Comparison of ENCODE assay signal across 9 cellular contexts in genomic region chr1:150874455-150875196, GRCh38. TPM values are rescaled to one million over a fixed set of nuclear protein-coding genes. Genes with fewer than 3 reads are reported as not detected.
DNase-seq lines count a peak whose midpoint lies in the region; ATAC-seq, FAIRE-seq and TF ChIP-seq lines count a peak whose summit lies in the region.
"Had no signal": no experiment of that assay in that cellular context is flagged by ENCODE, and none has a peak within 500 bp of the region (broad histone marks: within the 10 kb centered on the region; RNA-seq: fewer than 3 reads in every experiment).

No MANE protein-coding gene starts in this region.

- no peaks in the 10 kb centered on the region for H3K9me3 Mint-ChIP-seq in activated T-helper 2 cell treated with anti-CD3 and anti-CD28 coated beads, Interferon-gamma antibody, Interleukin-2, Interleukin-4, amounts not matched to agents 10 μg/mL and 5 μg/mL and 100 μg/mL, durations not matched to agents 14 hours and 24 hours and 36 hours

- peaks cover 0 to 8% of the 10 kb centered on the region in 2 donors for H3K4me1 ChIP-seq in kidney (ENCODE audit: control insufficient read depth in 1 of 2, insufficient read depth in 1 of 2, low read depth in 1 of 2, low read length in 2 of 2)

- H3K9me3 ChIP-seq in kidney (ENCODE audit: control insufficient read depth in 1 of 2, low read length in 2 of 2): no peaks in the 10 kb centered on the region

- H3K4me3 Mint-ChIP-seq in activated T-helper 2 cell treated with anti-CD3 and anti-CD28 coated beads, Interferon-gamma antibody, Interleukin-2, Interleukin-4, amounts not matched to agents 10 μg/mL and 5 μg/mL and 100 μg/mL, durations not matched to agents 14 hours and 24 hours and 36 hours (ENCODE audit: low read depth): peak overlapping the region; percentile 95

- TF ChIP-seq CTCF in kidney (IDR thresholded peaks at IDR 0.05; ENCODE audit: borderline replicate concordance, extremely low read depth, insufficient read depth): no peak

- DNase-seq in NCI-H82 (lab: John Stamatoyannopoulos, UW) (peak; percentile 45), NCI-H82 treated with DMSO at 0.1 percent for 48 hours (lab: John Stamatoyannopoulos, UW; ENCODE audit: unreplicated experiment) (no peak), kidney (no peak), superior temporal gyrus (ENCODE audit: extremely low spot score) (peak; percentile 33)
- no peak for DNase-seq in activated T-helper 2 cell treated with anti-CD3 and anti-CD28 coated beads, Interferon-gamma antibody, Interleukin-2, Interleukin-4, amounts not matched to agents 10 μg/mL and 5 μg/mL and 100 μg/mL, durations not matched to agents 14 hours and 24 hours and 36 hours (ENCODE audit: low spot score)
- no peak for DNase-seq in stimulated activated CD4-positive, alpha-beta T cell treated with anti-CD3 and anti-CD28 coated beads, Interleukin-1b, Interleukin-23, amount 100 ng/mL, for 48 hours

- no peaks in the 10 kb centered on the region for H3K36me3 ChIP-seq in kidney (ENCODE audit: control insufficient read depth in 1 of 2, insufficient read depth in 2 of 2, low read length in 2 of 2)

- peak overlapping the region; percentile 81 to 90 for H3K4me3 ChIP-seq in kidney (ENCODE audit: low read length in 2 of 2)

- no peaks in the 10 kb centered on the region for H3K27me3 Mint-ChIP-seq in activated T-helper 2 cell treated with anti-CD3 and anti-CD28 coated beads, Interferon-gamma antibody, Interleukin-2, Interleukin-4, amounts not matched to agents 10 μg/mL and 5 μg/mL and 100 μg/mL, durations not matched to agents 14 hours and 24 hours and 36 hours (ENCODE audit: low read depth)

- intact Hi-C loops in activated T-helper 2 cell treated with anti-CD3 and anti-CD28 coated beads, Interferon-gamma antibody, Interleukin-2, Interleukin-4, amounts not matched to agents 10 μg/mL and 5 μg/mL and 100 μg/mL, durations not matched to agents 14 hours and 24 hours and 36 hours (cut with micrococcal nuclease): loop anchor here (5.0 kb wide), 1 partner anchor 32 kb away; no protein-coding TSS in a partner anchor
- intact Hi-C loops in kidney (cut with DNase I): no loop called here

- H3K36me3 Mint-ChIP-seq in activated T-helper 2 cell treated with anti-CD3 and anti-CD28 coated beads, Interferon-gamma antibody, Interleukin-2, Interleukin-4, amounts not matched to agents 10 μg/mL and 5 μg/mL and 100 μg/mL, durations not matched to agents 14 hours and 24 hours and 36 hours (ENCODE audit: low read depth): peaks cover 34% of the 10 kb centered on the region

- H3K4me1 Mint-ChIP-seq in activated T-helper 2 cell treated with anti-CD3 and anti-CD28 coated beads, Interferon-gamma antibody, Interleukin-2, Interleukin-4, amounts not matched to agents 10 μg/mL and 5 μg/mL and 100 μg/mL, durations not matched to agents 14 hours and 24 hours and 36 hours (ENCODE audit: low read depth): peaks cover 27% of the 10 kb centered on the region

- H3K27ac ChIP-seq in kidney (ENCODE audit: low read depth in 2 of 2, low read length in 2 of 2): peak overlapping the region; percentile 45 to 95
- H3K27ac ChIP-seq: C4-2B had no signal

- no peak for FAIRE-seq in kidney (lab: Jason Lieb, UNC)

- peak overlapping the region; percentile 87 to 91 for H3K9ac ChIP-seq in kidney (ENCODE audit: low read length in 2 of 2)

- peak overlapping the region; percentile 73 for H3K27ac Mint-ChIP-seq in activated T-helper 2 cell treated with anti-CD3 and anti-CD28 coated beads, Interferon-gamma antibody, Interleukin-2, Interleukin-4, amounts not matched to agents 10 μg/mL and 5 μg/mL and 100 μg/mL, durations not matched to agents 14 hours and 24 hours and 36 hours

- ATAC-seq in GM18517 (IDR thresholded peaks at IDR 0.05; ENCODE audit: unreplicated experiment): no peak
- ATAC-seq in activated CD4-positive, CD25-positive, alpha-beta regulatory T cell treated with anti-CD3 and anti-CD28 coated beads, Interleukin-2, amount 50 U/mL, for 24 hours: no peak

RNA-seq across cellular contexts. Expression of gene ARNT, which starts 1.8 kb away (rescaled TPM):
- 38.5 and 40.4 TPM in 2 replicates for total RNA-seq in activated T-helper 2 cell treated with anti-CD3 and anti-CD28 coated beads, Interferon-gamma antibody, Interleukin-2, Interleukin-4, amounts not matched to agents 10 μg/mL and 5 μg/mL and 100 μg/mL, durations not matched to agents 14 hours and 24 hours and 36 hours
- total RNA-seq in kidney: 46.0 TPM
- polyA plus RNA-seq in kidney (ENCODE audit: insufficient read depth, low read depth, low replicate concordance): 13.0 TPM

RNA-seq across cellular contexts. Expression of gene CTXND2, which starts 12.3 kb away (rescaled TPM):
- total RNA-seq in activated T-helper 2 cell treated with anti-CD3 and anti-CD28 coated beads, Interferon-gamma antibody, Interleukin-2, Interleukin-4, amounts not matched to agents 10 μg/mL and 5 μg/mL and 100 μg/mL, durations not matched to agents 14 hours and 24 hours and 36 hours: not detected in 2 replicates
- total RNA-seq in kidney: not detected
- polyA plus RNA-seq in kidney (ENCODE audit: insufficient read depth, low read depth, low replicate concordance): not detected

RNA-seq across cellular contexts. Expression of gene SETDB1, which starts 51.5 kb away (rescaled TPM):
- 60.9 and 61.1 TPM in 2 replicates for total RNA-seq in activated T-helper 2 cell treated with anti-CD3 and anti-CD28 coated beads, Interferon-gamma antibody, Interleukin-2, Interleukin-4, amounts not matched to agents 10 μg/mL and 5 μg/mL and 100 μg/mL, durations not matched to agents 14 hours and 24 hours and 36 hours
- total RNA-seq in kidney: 51.6 TPM
- polyA plus RNA-seq in kidney (ENCODE audit: insufficient read depth, low read depth, low replicate concordance): 12.1 TPM

Comparison
In these comparisons a context has a peak if more than half of its experiments do, and no peak if none do; other contexts are left out.
1. DNase-seq: peak in NCI-H82 (single experiment) and superior temporal gyrus (single experiment); none in NCI-H82 treated with DMSO at 0.1 percent for 48 hours (single experiment), activated T-helper 2 cell treated with anti-CD3 and anti-CD28 coated beads, Interferon-gamma antibody, Interleukin-2, Interleukin-4, amounts not matched to agents 10 μg/mL and 5 μg/mL and 100 μg/mL, durations not matched to agents 14 hours and 24 hours and 36 hours (single experiment), kidney (single experiment) and stimulated activated CD4-positive, alpha-beta T cell treated with anti-CD3 and anti-CD28 coated beads, Interleukin-1b, Interleukin-23, amount 100 ng/mL, for 48 hours (single experiment).